20 cellular contexts compared by ENCODE assay signal in genomic region chr6:113562248-113562647, GRCh38.
"Had no signal": no experiment of that assay in that cellular context is flagged by ENCODE, and none has a peak within 500 bp of the region (broad histone marks: within the 10 kb centered on the region; RNA-seq: fewer than 3 reads in every experiment).

No MANE protein-coding gene starts in this region.

- H3K27me3 Mint-ChIP-seq: activated CD4-positive, alpha-beta T cell treated with anti-CD3 and anti-CD28 coated beads, Interleukin-2, amount 10 ng/mL, durations not matched to agents 24 days and 14 days; activated naive CD4-positive, alpha-beta T cell treated with anti-CD3 and anti-CD28 coated beads, Interleukin-2, amount 10 ng/mL, durations not matched to agents 7 days and 5 days had no signal

- ATAC-seq: activated CD8-positive, alpha-beta T cell treated with anti-CD3 and anti-CD28 coated beads, Interleukin-2, amount 10 ng/mL, durations not matched to agents 7 days and 5 days; activated T-cell treated with anti-CD3 and anti-CD28 coated beads, Interleukin-2, amount 50 U/mL, for 4 hours; left lobe of liver; stimulated activated naive CD8-positive, alpha-beta T cell treated with anti-CD3 and anti-CD28 coated beads, Interleukin-15, Interleukin-2, amounts not matched to agents 100 U/mL and 50 U/mL, for 24 hours had no signal

- H3K9me3 Mint-ChIP-seq: activated CD4-positive, alpha-beta T cell treated with anti-CD3 and anti-CD28 coated beads, Interleukin-2, amount 10 ng/mL, durations not matched to agents 24 days and 14 days; activated naive CD4-positive, alpha-beta T cell treated with anti-CD3 and anti-CD28 coated beads, Interleukin-2, amount 10 ng/mL, durations not matched to agents 7 days and 5 days; activated T-cell treated with anti-CD3 and anti-CD28 coated beads, Interleukin-2, amount 50 U/mL, for 4 hours; neural progenitor cell had no signal

- H3K4me1 Mint-ChIP-seq: activated CD4-positive, alpha-beta T cell treated with anti-CD3 and anti-CD28 coated beads, Interleukin-2, amount 10 ng/mL, durations not matched to agents 24 days and 14 days; activated naive CD4-positive, alpha-beta T cell treated with anti-CD3 and anti-CD28 coated beads, Interleukin-2, amount 10 ng/mL, durations not matched to agents 7 days and 5 days had no signal

- H3K27ac Mint-ChIP-seq: activated CD4-positive, alpha-beta T cell treated with anti-CD3 and anti-CD28 coated beads, Interleukin-2, amount 10 ng/mL, durations not matched to agents 24 days and 14 days; activated CD8-positive, alpha-beta T cell treated with anti-CD3 and anti-CD28 coated beads, Interleukin-2, amount 10 ng/mL, durations not matched to agents 7 days and 5 days; activated naive CD4-positive, alpha-beta T cell treated with anti-CD3 and anti-CD28 coated beads, Interleukin-2, amount 10 ng/mL, durations not matched to agents 7 days and 5 days had no signal

- DNase-seq: activated CD4-positive, alpha-beta T cell treated with anti-CD3 and anti-CD28 coated beads, Interleukin-2, amount 10 ng/mL, durations not matched to agents 24 days and 14 days; activated CD4-positive, CD25-positive, alpha-beta regulatory T cell; activated CD8-positive, alpha-beta memory T cell treated with anti-CD3 and anti-CD28 coated beads, Interleukin-2, amount 50 U/mL, for 4 hours; activated CD8-positive, alpha-beta T cell treated with anti-CD3 and anti-CD28 coated beads, Interleukin-2, amount 10 ng/mL, durations not matched to agents 7 days and 5 days; activated effector memory CD4-positive, alpha-beta T cell treated with Interleukin-2 at 50 U/mL for 16 hours; activated naive CD4-positive, alpha-beta T cell treated with anti-CD3 and anti-CD28 coated beads, Interleukin-2, amount 10 ng/mL, durations not matched to agents 7 days and 5 days; activated T-cell treated with anti-CD3 and anti-CD28 coated beads, Interleukin-2, amount 50 U/mL, for 4 hours; aorta; cortex of kidney; erythroblast; foreskin melanocyte; head of caudate nucleus; kidney; stimulated activated CD4-positive, alpha-beta T cell treated with anti-CD3 and anti-CD28 coated beads, Interleukin-12 subunit alpha, Interleukin-12 subunit beta, amount 100 ng/mL, for 4 hours; stimulated activated CD4-positive, alpha-beta T cell treated with anti-CD3 and anti-CD28 coated beads, Interleukin-1b, Interleukin-23, amount 100 ng/mL, for 48 hours; stimulated activated CD8-positive, alpha-beta memory T cell treated with anti-CD3 and anti-CD28 coated beads, Interleukin-4, amount 100 ng/mL, for 48 hours; stimulated activated naive CD8-positive, alpha-beta T cell treated with anti-CD3 and anti-CD28 coated beads, Interleukin-15, Interleukin-2, amounts not matched to agents 100 U/mL and 50 U/mL, for 24 hours; T-helper 9 cell had no signal

- H3K36me3 Mint-ChIP-seq: activated naive CD4-positive, alpha-beta T cell treated with anti-CD3 and anti-CD28 coated beads, Interleukin-2, amount 10 ng/mL, durations not matched to agents 7 days and 5 days; neural progenitor cell had no signal

- H3K4me3 Mint-ChIP-seq: activated CD4-positive, alpha-beta T cell treated with anti-CD3 and anti-CD28 coated beads, Interleukin-2, amount 10 ng/mL, durations not matched to agents 24 days and 14 days; activated CD8-positive, alpha-beta T cell treated with anti-CD3 and anti-CD28 coated beads, Interleukin-2, amount 10 ng/mL, durations not matched to agents 7 days and 5 days; activated naive CD4-positive, alpha-beta T cell treated with anti-CD3 and anti-CD28 coated beads, Interleukin-2, amount 10 ng/mL, durations not matched to agents 7 days and 5 days; activated T-cell treated with anti-CD3 and anti-CD28 coated beads, Interleukin-2, amount 50 U/mL, for 4 hours; neural progenitor cell had no signal
